Comparison of ENCODE assay signal across 26 cellular contexts in genomic region chr11:56905936-56906335, GRCh38.
"Had no signal": no experiment of that assay in that cellular context is flagged by ENCODE, and none has a peak within 500 bp of the region (broad histone marks: within the 10 kb centered on the region; RNA-seq: fewer than 3 reads in every experiment).

No MANE protein-coding gene starts in this region.

- H3K36me3 ChIP-seq: brain microvascular endothelial cell, Peyer's patch had no signal

- H3K4me3 ChIP-seq: Peyer's patch had no signal

- H3K4me1 ChIP-seq: Peyer's patch had no signal

- H3K27ac Mint-ChIP-seq: activated CD8-positive, alpha-beta T cell treated with anti-CD3 and anti-CD28 coated beads, Interleukin-2, amount 10 ng/mL, durations not matched to agents 7 days and 5 days; activated naive CD4-positive, alpha-beta T cell treated with anti-CD3 and anti-CD28 coated beads, Interleukin-2, amount 50 U/mL, for 72 hours; activated naive CD8-positive, alpha-beta T cell treated with anti-CD3 and anti-CD28 coated beads, Interleukin-2, amount 50 U/mL, for 24 hours; T-helper 1 cell treated with Interleukin-12 subunit alpha and Interleukin-12 subunit beta and Interleukin-4 antibody, amounts not matched to agents 30 μg/mL and 1 μg/mL, for 36 hours; WTC11 had no signal

- H3K4me1 Mint-ChIP-seq: activated naive CD8-positive, alpha-beta T cell treated with anti-CD3 and anti-CD28 coated beads, Interleukin-2, amount 50 U/mL, for 24 hours; WTC11 had no signal

- H3K9me3 ChIP-seq: Peyer's patch had no signal

- DNase-seq: activated CD4-positive, alpha-beta T cell treated with anti-CD3 and anti-CD28 coated beads for 48 hours; activated CD4-positive, alpha-beta T cell treated with anti-CD3 and anti-CD28 coated beads, Interleukin-2, amount 50 U/mL, for 4 hours; activated CD4-positive, CD25-positive, alpha-beta regulatory T cell treated with anti-CD3 and anti-CD28 coated beads, Interleukin-2, amount 50 U/mL, for 72 hours; activated CD8-positive, alpha-beta memory T cell treated with anti-CD3 and anti-CD28 coated beads, Interleukin-2, amount 50 U/mL, for 48 hours; activated CD8-positive, alpha-beta T cell treated with anti-CD3 and anti-CD28 coated beads, Interleukin-2, amount 10 ng/mL, durations not matched to agents 7 days and 5 days; activated effector memory CD4-positive, alpha-beta T cell treated with anti-CD3 and anti-CD28 coated beads, Interleukin-2, amount 50 U/mL, for 16 hours; activated naive CD4-positive, alpha-beta T cell treated with Interleukin-2 at 50 U/mL for 16 hours; activated naive CD8-positive, alpha-beta T cell treated with anti-CD3 and anti-CD28 coated beads, Interleukin-2, amount 50 U/mL, for 24 hours; activated T-cell treated with anti-CD3 and anti-CD28 coated beads, Interleukin-2, amount 50 U/mL, for 1 hour; amniotic stem cell; brain microvascular endothelial cell; caudate nucleus; IMR-90; Kasumi-1; KBM-7; NCI-H1048; NCI-H146; NCI-H187 treated with DMSO at 0.1 percent for 48 hours; NCI-H2081 treated with DMSO at 0.1 percent for 48 hours; NCI-H526; NCI-H774; Peyer's patch; SHP77 treated with DMSO at 0.1 percent for 48 hours had no signal

- H3K27me3 Mint-ChIP-seq: activated naive CD8-positive, alpha-beta T cell treated with anti-CD3 and anti-CD28 coated beads, Interleukin-2, amount 50 U/mL, for 24 hours had no signal

- H3K9me3 Mint-ChIP-seq: activated naive CD8-positive, alpha-beta T cell treated with anti-CD3 and anti-CD28 coated beads, Interleukin-2, amount 50 U/mL, for 24 hours; T-helper 1 cell treated with Interleukin-12 subunit alpha and Interleukin-12 subunit beta and Interleukin-4 antibody, amounts not matched to agents 30 μg/mL and 1 μg/mL, for 36 hours had no signal

- H3K4me3 Mint-ChIP-seq: activated CD8-positive, alpha-beta T cell treated with anti-CD3 and anti-CD28 coated beads, Interleukin-2, amount 10 ng/mL, durations not matched to agents 7 days and 5 days; activated naive CD8-positive, alpha-beta T cell treated with anti-CD3 and anti-CD28 coated beads, Interleukin-2, amount 50 U/mL, for 24 hours; T-helper 1 cell treated with Interleukin-12 subunit alpha and Interleukin-12 subunit beta and Interleukin-4 antibody, amounts not matched to agents 30 μg/mL and 1 μg/mL, for 36 hours; WTC11 had no signal

- H3K27ac ChIP-seq: brain microvascular endothelial cell, Peyer's patch had no signal

- H3K36me3 Mint-ChIP-seq: activated naive CD4-positive, alpha-beta T cell treated with anti-CD3 and anti-CD28 coated beads, Interleukin-2, amount 50 U/mL, for 72 hours; WTC11 had no signal

- H3K27me3 ChIP-seq: brain microvascular endothelial cell, Peyer's patch had no signal
